Comparison of ENCODE assay signal across 8 cellular contexts in the genomic region with DNA sequence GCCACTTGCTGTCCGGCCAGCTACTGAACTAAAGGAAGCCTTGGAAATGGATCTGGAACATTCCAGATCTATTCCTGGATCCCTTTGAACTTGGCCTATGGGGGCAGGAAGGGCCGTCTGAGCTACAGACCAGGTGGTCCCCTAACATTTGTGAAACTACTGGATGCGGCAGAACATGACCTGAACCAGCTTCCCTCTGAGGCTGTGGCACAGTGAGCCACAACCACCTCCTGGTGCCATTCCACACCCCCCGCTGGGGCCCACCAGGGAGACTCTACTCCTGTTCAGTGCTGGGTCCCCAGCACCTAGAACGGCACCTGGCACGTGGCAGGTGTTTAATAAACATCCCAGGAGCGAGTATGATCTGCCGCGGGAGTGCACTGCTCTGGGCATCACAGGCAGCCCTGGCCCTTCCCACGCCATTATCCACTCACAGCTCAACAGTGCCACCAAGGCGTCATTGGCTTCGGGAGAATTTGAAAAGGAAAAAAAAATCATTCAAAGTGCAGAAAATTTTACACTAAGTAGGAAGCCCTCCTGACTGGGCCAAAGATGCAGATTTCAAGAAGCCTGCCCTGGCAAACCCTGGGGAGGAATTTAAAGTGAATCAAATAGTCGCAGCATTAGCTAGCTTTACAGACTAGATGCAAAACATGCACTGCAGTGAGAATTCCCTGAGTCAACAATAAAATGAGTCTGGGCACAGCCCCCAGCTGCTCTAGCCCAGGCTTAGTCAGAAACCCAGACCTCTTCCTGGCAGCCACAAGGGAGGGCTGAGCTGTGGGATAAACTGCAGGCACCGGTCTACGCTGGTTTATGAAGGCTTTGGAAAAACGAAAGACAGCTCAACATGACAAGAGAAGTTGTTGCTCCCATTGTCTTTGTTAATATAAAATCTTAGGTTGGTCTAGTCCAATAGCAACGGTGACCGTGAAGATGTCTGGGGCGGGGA. TPM values are rescaled to one million over a fixed set of nuclear protein-coding genes. Genes with fewer than 3 reads are reported as not detected.
DNase-seq lines count a peak whose midpoint lies in the region; ATAC-seq and TF ChIP-seq lines count a peak whose summit lies in the region.

No MANE protein-coding gene starts in this region.

- no peaks in the 10 kb centered on the region for H3K9me3 Mint-ChIP-seq in naive thymus-derived CD4-positive, alpha-beta T cell

- no peak overlapping the region for H3K4me3 Mint-ChIP-seq in naive thymus-derived CD4-positive, alpha-beta T cell

- peaks cover 0 to 41% (median 21%) of the 10 kb centered on the region in 5 donors for H3K27me3 Mint-ChIP-seq in naive thymus-derived CD4-positive, alpha-beta T cell

- no peaks in the 10 kb centered on the region for H3K4me1 Mint-ChIP-seq in naive thymus-derived CD4-positive, alpha-beta T cell

- H3K27ac ChIP-seq in dorsolateral prefrontal cortex = peak overlapping the region in 53 of 59 donors; percentile 1 to 92 (median 72)
- peak overlapping the region in 1 of 2 donors; percentile 57 for H3K27ac ChIP-seq in ovary
- no peak overlapping the region for H3K27ac ChIP-seq in naive thymus-derived CD4-positive, alpha-beta T cell (ENCODE audit: low read depth, low read length)

- TF ChIP-seq EP300 in ovary (IDR thresholded peaks at IDR 0.05) = no peak

- peak overlapping the region in 6 of 59 donors; percentile 0 to 15 (median 4) for H3K4me3 ChIP-seq in dorsolateral prefrontal cortex
- H3K4me3 ChIP-seq in ovary = no peak overlapping the region
- no peak overlapping the region for H3K4me3 ChIP-seq in naive thymus-derived CD4-positive, alpha-beta T cell (ENCODE audit: low read length)

- intact Hi-C loops in dorsolateral prefrontal cortex (cut with DNase I) (loop anchor here (2.0 to 10.0 kb wide), 3 partner anchors 412 to 549 kb away; a partner anchor contains a TSS), ovary (cut with DNase I) (loop anchor here in 1 of 4 donors (10.0 kb wide), 1 partner anchor 432 kb away; no protein-coding TSS in a partner anchor)
- intact Hi-C loops in naive thymus-derived CD4-positive, alpha-beta T cell (cut with micrococcal nuclease) = no loop called here

- H3K27me3 ChIP-seq in dorsolateral prefrontal cortex (peaks cover 0 to 23% (median 0%) of the 10 kb centered on the region in 45 donors), ovary (no peaks in the 10 kb centered on the region)
- no peaks in the 10 kb centered on the region for H3K27me3 ChIP-seq in naive thymus-derived CD4-positive, alpha-beta T cell (ENCODE audit: control insufficient read depth in 2 of 2, insufficient read depth in 2 of 2, low read length in 2 of 2)

- H3K36me3 Mint-ChIP-seq in naive thymus-derived CD4-positive, alpha-beta T cell = no peaks in the 10 kb centered on the region

- no peaks in the 10 kb centered on the region for H3K9me3 ChIP-seq in ovary
- no peaks in the 10 kb centered on the region for H3K9me3 ChIP-seq in naive thymus-derived CD4-positive, alpha-beta T cell (ENCODE audit: control insufficient read depth in 2 of 3, low read length in 3 of 3)

- WGBS in ovary, 3 donors = 28 to 35% (median 28%) methylated on average over 19 of the region's 19 CpGs

- TF ChIP-seq POLR2A in ovary (IDR thresholded peaks at IDR 0.05) = no peak

- peak in 53 of 56 donors; percentile 26 to 68 (median 53) for TF ChIP-seq CTCF in dorsolateral prefrontal cortex (IDR thresholded peaks at IDR 0.05 in 54 of 56, conservative IDR thresholded peaks at IDR 0.05 in 2 of 56; ENCODE audit: low read depth in 1 of 56, partially characterized antibody in 56 of 56)
- no peak for TF ChIP-seq CTCF in ovary (IDR thresholded peaks at IDR 0.05)

- DNase-seq in ELF-1 (ENCODE audit: low read depth, low spot score) (peak; percentile 45), NCI-H1694 treated with DMSO at 0.1 percent for 48 hours (lab: John Stamatoyannopoulos, UW) (peak; percentile 86), dorsolateral prefrontal cortex (peak in 2 of 10 donors; percentile 63 to 67), ovary (peak in 4 of 5 donors; percentile 47 to 58 (median 55)), HEK293T (ENCODE audit: extremely low spot score) (no peak), ureter (ENCODE audit: low spot score) (no peak)
- DNase-seq in naive thymus-derived CD4-positive, alpha-beta T cell = no peak
- DNase-seq in NK-92 treated with Interleukin-12 subunit alpha and Interleukin-12 subunit beta, amount 100 ng/mL, for 24 hours (lab: John Stamatoyannopoulos, UW) = no peak

- peaks cover 11% of the 10 kb centered on the region for H3K4me1 ChIP-seq in ovary (ENCODE audit: insufficient read depth)
- H3K4me1 ChIP-seq in naive thymus-derived CD4-positive, alpha-beta T cell (ENCODE audit: control insufficient read depth in 2 of 2, insufficient read depth in 2 of 2, low read length in 2 of 2) = no peaks in the 10 kb centered on the region

- H3K27ac Mint-ChIP-seq in naive thymus-derived CD4-positive, alpha-beta T cell = no peak overlapping the region

- POLR2A ChIA-PET in naive thymus-derived CD4-positive, alpha-beta T cell (lab: Charles Lee) = no interaction called here
- POLR2A ChIA-PET in HEK293T (lab: Yijun Ruan, JAX) = interaction anchor here (2.5 kb wide), 1 partner anchor 14 kb away, joined by 13 read pairs; a partner anchor contains a TSS

- no peak for ATAC-seq in naive thymus-derived CD4-positive, alpha-beta T cell

- H3K36me3 ChIP-seq in ovary = no peaks in the 10 kb centered on the region
- H3K36me3 ChIP-seq in naive thymus-derived CD4-positive, alpha-beta T cell (ENCODE audit: control insufficient read depth in 2 of 3, insufficient read depth in 3 of 3, low read length in 3 of 3) = no peaks in the 10 kb centered on the region

- CTCF ChIA-PET in naive thymus-derived CD4-positive, alpha-beta T cell (lab: Charles Lee) = no interaction called here
- CTCF ChIA-PET in HEK293T (lab: Yijun Ruan, JAX) = interaction anchor here (0.7 to 1.0 kb wide), 3 partner anchors 23 to 586 kb away, joined by 3 to 5 read pairs (median 3); no protein-coding TSS in a partner anchor

TF ChIP-seq in HEK293T, 16 proteins besides CTCF, POLR2A, EP300 and RAD21:
- no peak for TF ChIP-seq TARDBP (IDR thresholded peaks at IDR 0.05)
- TF ChIP-seq FOXA1 (IDR thresholded peaks at IDR 0.05) = no peak
- no peak for TF ChIP-seq FOXK2 (IDR thresholded peaks at IDR 0.05)
- no peak for TF ChIP-seq ZNF384 (IDR thresholded peaks at IDR 0.05)
- TF ChIP-seq SP1 (IDR thresholded peaks at IDR 0.05) = no peak
- TF ChIP-seq ELF4 (IDR thresholded peaks at IDR 0.05) = no peak
- no peak for TF ChIP-seq NFRKB (IDR thresholded peaks at IDR 0.05)

RNA-seq across cellular contexts. Expression of a gene that starts 14.3 kb away (rescaled TPM):
- total RNA-seq in dorsolateral prefrontal cortex = 10 to 100 TPM in 111 of 120 experiments, 1 to 10 TPM in 9; 6.6 to 23.9 (median 13.5) TPM
- total RNA-seq in ovary = 10 to 100 TPM in 1 of 7 donors, 1 to 10 TPM in 6; 4.7 to 17.5 (median 7.2) TPM
- polyA plus RNA-seq in ovary = 1 to 10 TPM in 1 of 2 donors, under 1 TPM in 1; 1.00 to 2.5 TPM
- total RNA-seq in naive thymus-derived CD4-positive, alpha-beta T cell = 1 to 10 TPM in 2 of 5 experiments, under 1 TPM in 2, not detected in 1; 0.16 to 1.4 (median 0.90) TPM
- under 1 TPM; 0.08 to 0.11 TPM for polyA plus RNA-seq in naive thymus-derived CD4-positive, alpha-beta T cell
- 8.8 TPM for total RNA-seq in ureter

RNA-seq across cellular contexts. Expression of a gene that starts 35.9 kb away (rescaled TPM):
- 100 to 1,000 TPM in 109 of 120 experiments, 10 to 100 TPM in 11; 42.4 to 278 (median 186) TPM for total RNA-seq in dorsolateral prefrontal cortex
- 1 to 10 TPM in 6 of 7 donors, under 1 TPM in 1; 0.36 to 3.5 (median 1.8) TPM for total RNA-seq in ovary
- 1 to 10 TPM; 1.5 to 1.9 TPM for polyA plus RNA-seq in ovary
- total RNA-seq in naive thymus-derived CD4-positive, alpha-beta T cell = not detected
- not detected for polyA plus RNA-seq in naive thymus-derived CD4-positive, alpha-beta T cell
- total RNA-seq in ureter = 1.8 TPM

Comparison
In these comparisons a context has a peak if more than half of its experiments do, and no peak if none do; other contexts are left out.
1. DNase-seq: peak in ELF-1 (single experiment), NCI-H1694 treated with DMSO at 0.1 percent for 48 hours (single experiment) and ovary (4 of 5); none in naive thymus-derived CD4-positive, alpha-beta T cell (0 of 9), HEK293T (single experiment), ureter (single experiment) and NK-92 treated with Interleukin-12 subunit alpha and Interleukin-12 subunit beta, amount 100 ng/mL, for 24 hours (single experiment).
2. CTCF ChIP-seq: peak in dorsolateral prefrontal cortex (53 of 56); none in ovary (0 of 3).
3. RNA of a gene that starts 35.9 kb away (total RNA-seq): 42.4 to 278 TPM in dorsolateral prefrontal cortex; 0.36 to 3.5 TPM in ovary, 1.8 TPM in ureter (single experiment) and not detected in naive thymus-derived CD4-positive, alpha-beta T cell; every median in the first group is over 4 times any median in the second.
4. intact Hi-C loops: an anchor here in dorsolateral prefrontal cortex (2.0 to 10.0 kb wide); none called in naive thymus-derived CD4-positive, alpha-beta T cell.